In genomic region chr6:105968230-105968954, GRCh38 we compare ENCODE assay signal across 22 cellular contexts.
"Had no signal": no experiment of that assay in that cellular context is flagged by ENCODE, and none has a peak within 500 bp of the region (broad histone marks: within the 10 kb centered on the region; RNA-seq: fewer than 3 reads in every experiment).

No MANE protein-coding gene starts in this region.

- H3K27me3 ChIP-seq: esophagus muscularis mucosa, right atrium auricular region, suprapubic skin had no signal

- H3K27ac Mint-ChIP-seq: activated CD4-positive, alpha-beta memory T cell treated with anti-CD3 and anti-CD28 coated beads, Interleukin-2, amount 10 ng/mL, durations not matched to agents 7 days and 5 days; nephron progenitor cell; progenitor cell of endocrine pancreas; stimulated activated naive CD8-positive, alpha-beta T cell treated with anti-CD3 and anti-CD28 coated beads, Interleukin-15, Interleukin-2, amounts not matched to agents 100 ng/mL and 50 ng/mL, for 24 hours had no signal

- H3K4me3 Mint-ChIP-seq: activated CD4-positive, alpha-beta memory T cell treated with anti-CD3 and anti-CD28 coated beads, Interleukin-2, amount 10 ng/mL, durations not matched to agents 7 days and 5 days; activated T-cell treated with anti-CD3 and anti-CD28 coated beads, Interleukin-2, amount 50 U/mL, for 4 hours; nephron progenitor cell; stimulated activated naive CD8-positive, alpha-beta T cell treated with anti-CD3 and anti-CD28 coated beads, Interleukin-15, Interleukin-2, amounts not matched to agents 100 ng/mL and 50 ng/mL, for 24 hours had no signal

- DNase-seq: activated CD4-positive, alpha-beta memory T cell treated with anti-CD3 and anti-CD28 coated beads, Interleukin-2, amount 10 ng/mL, durations not matched to agents 7 days and 5 days; activated CD4-positive, alpha-beta T cell treated with anti-CD3 and anti-CD28 coated beads for 1 hour; activated effector memory CD4-positive, alpha-beta T cell treated with Interleukin-2 at 50 U/mL for 16 hours; activated naive CD4-positive, alpha-beta T cell treated with anti-CD3 and anti-CD28 coated beads, Interleukin-2, amount 50 U/mL, for 16 hours; activated T-cell treated with anti-CD3 and anti-CD28 coated beads, Interleukin-2, amount 50 U/mL, for 4 hours; foreskin fibroblast; glutamatergic neuron; hypothalamus; kidney; mesenchymal stem cell; nephron progenitor cell; stimulated activated CD4-positive, alpha-beta T cell treated with anti-CD3 and anti-CD28 coated beads, Interleukin-4, amount 100 ng/mL, for 4 hours; stimulated activated CD8-positive, alpha-beta memory T cell treated with anti-CD3 and anti-CD28 coated beads, Interleukin-4, amount 100 ng/mL, for 48 hours; T-helper 9 cell; trophoblast cell had no signal

- ATAC-seq: activated T-cell treated with anti-CD3 and anti-CD28 coated beads, Interleukin-2, amount 50 U/mL, for 4 hours had no signal

- H3K36me3 ChIP-seq: esophagus muscularis mucosa, right atrium auricular region, suprapubic skin had no signal

- H3K27ac ChIP-seq: esophagus muscularis mucosa, right atrium auricular region, skin epidermis, suprapubic skin, VCaP had no signal

- H3K27me3 Mint-ChIP-seq: activated CD4-positive, alpha-beta memory T cell treated with anti-CD3 and anti-CD28 coated beads, Interleukin-2, amount 10 ng/mL, durations not matched to agents 7 days and 5 days had no signal

- H3K4me1 ChIP-seq: esophagus muscularis mucosa, right atrium auricular region, suprapubic skin had no signal

- H3K4me3 ChIP-seq: esophagus muscularis mucosa, right atrium auricular region, skin epidermis, suprapubic skin had no signal
